In the genomic region with DNA sequence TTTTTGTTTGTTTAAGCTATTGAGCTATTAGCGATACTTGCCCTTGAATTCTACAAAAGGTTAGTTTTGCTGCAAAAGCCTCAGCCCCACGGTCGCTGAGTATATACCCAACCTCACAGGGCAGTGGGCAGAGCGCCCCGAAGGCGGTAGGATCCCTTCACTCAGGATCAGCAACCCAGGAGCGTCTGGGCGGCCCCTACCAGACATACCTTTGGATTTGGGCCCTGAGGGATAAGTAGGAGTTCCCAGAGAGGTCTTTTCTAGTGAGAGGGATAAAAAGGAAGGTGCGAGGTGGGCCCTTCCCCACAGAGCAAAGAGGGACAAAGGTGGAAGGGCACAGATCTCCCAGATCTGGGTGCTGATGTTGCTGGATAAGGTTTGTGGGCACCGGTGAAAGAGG, we compare ENCODE assay signal across 1 cellular context.
TF ChIP-seq lines count a peak whose summit lies in the region.

No MANE protein-coding gene starts in this region.

TF ChIP-seq in IMR-90, 13 proteins besides CTCF, POLR2A, EP300 and RAD21 (continued from another document):
- no peak for TF ChIP-seq ELK1 (IDR thresholded peaks at IDR 0.05; ENCODE audit: borderline replicate concordance, low read depth, low read length)
- TF ChIP-seq RCOR1 (IDR thresholded peaks at IDR 0.05; ENCODE audit: insufficient replicate concordance, low read length), result no peak
- TF ChIP-seq MXI1 (IDR thresholded peaks at IDR 0.05; ENCODE audit: borderline replicate concordance, low read depth, low read length), result no peak
- no peak for TF ChIP-seq FOS (IDR thresholded peaks at IDR 0.05; ENCODE audit: low read depth, low read length)
- no peak for TF ChIP-seq NFE2L2 (IDR thresholded peaks at IDR 0.05; ENCODE audit: low read depth, low read length)
- TF ChIP-seq RFX5 (IDR thresholded peaks at IDR 0.05; ENCODE audit: low read depth, low read length), result no peak
- TF ChIP-seq USF2 (IDR thresholded peaks at IDR 0.05; ENCODE audit: low read depth, low read length), result no peak
